ENCODE assay signal across 15 cellular contexts in the genomic region with DNA sequence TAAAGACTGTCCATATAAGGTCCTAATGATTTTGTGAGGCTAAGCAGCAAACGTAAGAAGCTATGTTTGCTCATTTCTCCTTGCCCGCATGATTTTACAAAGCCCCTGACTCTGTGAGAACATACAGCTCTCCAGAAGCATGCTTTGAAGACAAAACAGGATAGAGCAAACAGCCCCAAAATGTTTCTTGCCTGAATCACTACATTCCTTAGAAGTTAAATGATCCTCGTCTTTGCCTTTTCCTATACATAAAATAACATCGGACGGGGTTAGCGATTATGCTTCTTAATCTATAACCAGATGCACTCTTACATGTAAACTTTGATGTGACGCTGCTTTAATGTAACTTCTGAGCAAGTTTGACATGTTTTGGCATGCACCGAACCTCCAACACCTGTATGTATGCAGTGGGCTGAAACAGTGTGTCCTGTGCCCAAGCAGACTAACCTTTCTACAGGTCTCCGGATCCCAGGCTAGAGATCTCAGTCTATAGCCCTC.
DNase-seq lines count a peak whose midpoint lies in the region; ATAC-seq and TF ChIP-seq lines count a peak whose summit lies in the region.
"Had no signal": no experiment of that assay in that cellular context is flagged by ENCODE, and none has a peak within 500 bp of the region (broad histone marks: within the 10 kb centered on the region; RNA-seq: fewer than 3 reads in every experiment).

No MANE protein-coding gene starts in this region.

- H3K27me3 Mint-ChIP-seq in neural progenitor cell (ENCODE audit: insufficient read depth, low read depth), result peaks cover 2% of the 10 kb centered on the region
- H3K27me3 Mint-ChIP-seq: activated B cell treated with CpG ODN at 0.5 μM for 24 hours had no signal

- H2AFZ ChIP-seq in neural progenitor cell (replicated peaks), result peak overlapping the region; percentile 8

- no peaks in the 10 kb centered on the region for H3K27me3 ChIP-seq in neural progenitor cell
- H3K27me3 ChIP-seq: BLaER1, cardiac muscle cell had no signal

- TF ChIP-seq CTCF in epithelial cell of esophagus (IDR thresholded peaks at IDR 0.05; ENCODE audit: insufficient read depth, low read depth, low read length, missing control alignments) (no peak), neural progenitor cell (IDR thresholded peaks at IDR 0.05) (no peak)

- no peak overlapping the region for H3K27ac ChIP-seq in neural progenitor cell
- H3K27ac ChIP-seq: BLaER1, cardiac muscle cell, prostate gland had no signal

- H3K36me3 Mint-ChIP-seq in neural progenitor cell, result no peaks in the 10 kb centered on the region

- no peaks in the 10 kb centered on the region for H3K9me3 Mint-ChIP-seq in neural progenitor cell
- H3K9me3 Mint-ChIP-seq: activated B cell treated with CpG ODN at 0.5 μM for 24 hours had no signal

- DNase-seq in AG20443 (ENCODE audit: low spot score) (peak; percentile 7), NCI-H226 (peak; percentile 18), epithelial cell of esophagus (ENCODE audit: low read depth) (peak; percentile 68), neural progenitor cell (ENCODE audit: low spot score) (peak; percentile 2), cerebellum (ENCODE audit: low spot score) (no peak), globus pallidus (ENCODE audit: low spot score) (no peak)
- DNase-seq: activated B cell treated with CpG ODN at 0.5 μM for 24 hours, left ventricle myocardium superior, NCI-H446, SHP77 treated with DMSO at 0.1 percent for 48 hours had no signal

- peaks cover 12% of the 10 kb centered on the region for H3K4me1 Mint-ChIP-seq in neural progenitor cell
- H3K4me1 Mint-ChIP-seq: activated B cell treated with CpG ODN at 0.5 μM for 24 hours had no signal

- peak overlapping the region; percentile 23 for H3K27ac Mint-ChIP-seq in neural progenitor cell
- H3K27ac Mint-ChIP-seq: activated B cell treated with CpG ODN at 0.5 μM for 24 hours had no signal

- no peaks in the 10 kb centered on the region for H4K20me1 ChIP-seq in neural progenitor cell (ENCODE audit: low read depth)
- H4K20me1 ChIP-seq: BLaER1 had no signal

- ATAC-seq in HG03457 (IDR thresholded peaks at IDR 0.05; ENCODE audit: unreplicated experiment) (no peak), GM21423 (IDR thresholded peaks at IDR 0.05; ENCODE audit: unreplicated experiment) (no peak)
- ATAC-seq: left ventricle myocardium superior had no signal

- H3F3A ChIP-seq in neural progenitor cell (ENCODE audit: low read depth), result no peaks in the 10 kb centered on the region

- peaks cover 14% of the 10 kb centered on the region for H3K4me1 ChIP-seq in neural progenitor cell
- H3K4me1 ChIP-seq: BLaER1, prostate gland had no signal

- H3K4me3 ChIP-seq in epithelial cell of esophagus (ENCODE audit: low read length) (no peak overlapping the region), neural progenitor cell (no peak overlapping the region)
- H3K4me3 ChIP-seq: BLaER1, cardiac muscle cell, prostate gland had no signal

- peak overlapping the region; percentile 25 for H3K4me2 ChIP-seq in neural progenitor cell
- H3K4me2 ChIP-seq: BLaER1 had no signal

- no peaks in the 10 kb centered on the region for H3K36me3 ChIP-seq in neural progenitor cell
- H3K36me3 ChIP-seq: BLaER1, cardiac muscle cell, prostate gland had no signal

- H3K79me2 ChIP-seq in neural progenitor cell (ENCODE audit: low read depth), result no peaks in the 10 kb centered on the region

- H3K9me3 ChIP-seq in neural progenitor cell (ENCODE audit: low read depth), result no peaks in the 10 kb centered on the region
- H3K9me3 ChIP-seq: BLaER1, prostate gland had no signal

- H3K4me3 Mint-ChIP-seq in neural progenitor cell, result no peak overlapping the region
- H3K4me3 Mint-ChIP-seq: activated B cell treated with CpG ODN at 0.5 μM for 24 hours had no signal

- no peak overlapping the region for H3K9ac ChIP-seq in neural progenitor cell
- H3K9ac ChIP-seq: BLaER1 had no signal

Comparison
In these comparisons a context has a peak if more than half of its experiments do, and no peak if none do; other contexts are left out.
1. DNase-seq: peak in AG20443 (single experiment), NCI-H226 (single experiment), epithelial cell of esophagus (single experiment) and neural progenitor cell (single experiment); none in cerebellum (single experiment) and globus pallidus (single experiment).